In the genomic region with DNA sequence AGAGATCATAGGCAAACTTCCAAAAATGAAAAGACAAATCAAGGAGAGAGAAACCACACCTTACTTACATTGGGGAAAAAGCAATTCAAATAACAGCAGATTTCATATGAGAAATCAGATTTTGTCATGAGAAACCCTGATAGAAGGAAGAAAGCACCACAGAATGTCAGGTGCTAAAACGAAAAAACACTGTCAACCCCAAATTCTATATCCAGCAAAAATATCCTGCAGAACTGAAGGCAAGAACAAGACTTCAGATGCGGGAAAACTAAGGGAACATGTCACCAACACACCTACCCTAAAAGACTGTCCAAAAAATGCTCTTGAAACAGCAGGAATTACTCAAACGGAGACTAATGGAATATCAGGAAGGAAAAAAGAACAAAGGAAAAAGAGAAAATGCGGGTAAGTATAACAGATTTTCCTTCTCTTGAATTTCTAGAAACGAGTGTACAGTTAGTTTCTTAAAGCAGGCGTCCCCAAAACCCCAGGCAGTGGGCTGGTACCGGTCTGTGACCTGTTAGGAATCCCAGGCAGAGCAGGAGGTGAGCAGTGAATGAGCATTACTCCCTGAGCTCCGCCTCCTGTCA, we compare ENCODE assay signal across 19 cellular contexts.
"Had no signal": no experiment of that assay in that cellular context is flagged by ENCODE, and none has a peak within 500 bp of the region (broad histone marks: within the 10 kb centered on the region; RNA-seq: fewer than 3 reads in every experiment).

No MANE protein-coding gene starts in this region.

- H3K4me2 ChIP-seq: smooth muscle cell had no signal

- H3K4me3 Mint-ChIP-seq: activated naive CD4-positive, alpha-beta T cell treated with anti-CD3 and anti-CD28 coated beads, Interleukin-2, amount 10 ng/mL, durations not matched to agents 7 days and 5 days; activated naive CD8-positive, alpha-beta T cell treated with anti-CD3 and anti-CD28 coated beads, Interleukin-2, amount 50 U/mL, for 24 hours; nephron progenitor cell; stimulated activated memory B cell treated with anti-CD40 and anti-IgM and Interleukin-4, amounts not matched to agents 10 μg/mL and 1 μg/mL and 100 μg/mL, for 72 hours; T-helper 1 cell treated with Interleukin-12 subunit alpha and Interleukin-12 subunit beta and Interleukin-4 antibody, amounts not matched to agents 30 μg/mL and 1 μg/mL, for 36 hours; WTC11 had no signal

- H3K27ac Mint-ChIP-seq: activated naive CD4-positive, alpha-beta T cell treated with anti-CD3 and anti-CD28 coated beads, Interleukin-2, amount 10 ng/mL, durations not matched to agents 7 days and 5 days; activated naive CD8-positive, alpha-beta T cell treated with anti-CD3 and anti-CD28 coated beads, Interleukin-2, amount 50 U/mL, for 24 hours; activated T-helper 2 cell treated with anti-CD3 and anti-CD28 coated beads, Interferon-gamma antibody, Interleukin-2, Interleukin-4, amounts not matched to agents 10 μg/mL and 5 μg/mL and 100 μg/mL, durations not matched to agents 14 hours and 24 hours and 36 hours; nephron progenitor cell; stimulated activated memory B cell treated with anti-CD40 and anti-IgM and Interleukin-4, amounts not matched to agents 10 μg/mL and 1 μg/mL and 100 μg/mL, for 72 hours; T-helper 1 cell treated with Interleukin-12 subunit alpha and Interleukin-12 subunit beta and Interleukin-4 antibody, amounts not matched to agents 30 μg/mL and 1 μg/mL, for 36 hours; WTC11 had no signal

- H3K4me3 ChIP-seq: left ventricle myocardium inferior, sigmoid colon, smooth muscle cell, stomach, suprapubic skin, tibial nerve had no signal

- ATAC-seq: activated naive CD8-positive, alpha-beta T cell treated with anti-CD3 and anti-CD28 coated beads, Interleukin-2, amount 50 U/mL, for 24 hours; stimulated activated memory B cell treated with anti-CD40 and anti-IgM and Interleukin-4, amounts not matched to agents 10 μg/mL and 1 μg/mL and 100 μg/mL, for 72 hours; WTC11 had no signal

- H3K27ac ChIP-seq: left ventricle myocardium inferior, suprapubic skin had no signal

- H3K27me3 ChIP-seq: sigmoid colon, suprapubic skin, tibial nerve had no signal

- DNase-seq: activated naive CD4-positive, alpha-beta T cell treated with anti-CD3 and anti-CD28 coated beads, Interleukin-2, amount 10 ng/mL, durations not matched to agents 7 days and 5 days; activated naive CD8-positive, alpha-beta T cell treated with anti-CD3 and anti-CD28 coated beads, Interleukin-2, amount 50 U/mL, for 24 hours; activated T-cell treated with anti-CD3 and anti-CD28 coated beads, Interleukin-2, amount 50 U/mL, for 1 hour; foreskin melanocyte; hippocampal formation; left ventricle myocardium inferior; nephron progenitor cell; occipital lobe; sigmoid colon; stimulated activated CD4-positive, alpha-beta T cell treated with anti-CD3 and anti-CD28 coated beads, Interleukin-15, amount 100 ng/mL, for 24 hours; stomach; T1000 had no signal

- H3K36me3 ChIP-seq: left ventricle myocardium inferior, sigmoid colon, stomach, suprapubic skin, tibial nerve had no signal
